8 cellular contexts compared by ENCODE assay signal in genomic region chr5:135031146-135031812, GRCh38. TPM values are rescaled to one million over a fixed set of nuclear protein-coding genes. Genes with fewer than 3 reads are reported as not detected.
DNase-seq lines count a peak whose midpoint lies in the region; ATAC-seq and TF ChIP-seq lines count a peak whose summit lies in the region.

No MANE protein-coding gene starts in this region.

- no peak for TF ChIP-seq POLR2A in right lobe of liver (IDR thresholded peaks at IDR 0.05)

- H3K27me3 ChIP-seq in right lobe of liver (peaks cover 20 to 62% of the 10 kb centered on the region in 2 donors), aorta (ENCODE audit: control insufficient read depth in 1 of 2, insufficient read depth in 2 of 2, low read length in 1 of 2) (no peaks in the 10 kb centered on the region)

- no peak for ATAC-seq in stimulated activated naive CD8-positive, alpha-beta T cell treated with anti-CD3 and anti-CD28 coated beads, Interleukin-15, Interleukin-2, amounts not matched to agents 100 U/mL and 50 U/mL, for 24 hours
- peak; percentile 4 to 42 (median 19) for ATAC-seq in right lobe of liver
- no peak for ATAC-seq in aorta (ENCODE audit: low FRiP score)
- no peak for ATAC-seq in GM21360 (IDR thresholded peaks at IDR 0.05; ENCODE audit: unreplicated experiment)
- no peak for ATAC-seq in GM19324 (IDR thresholded peaks at IDR 0.05; ENCODE audit: low FRiP score, unreplicated experiment)

- H3K27ac ChIP-seq in right lobe of liver (no peak overlapping the region), aorta (ENCODE audit: low read depth in 1 of 2, low read length in 2 of 2) (no peak overlapping the region)

- H3K4me3 ChIP-seq in right lobe of liver (peak overlapping the region; percentile 19 to 31 (median 29)), aorta (ENCODE audit: low read length in 2 of 2) (no peak overlapping the region)

- peak overlapping the region; percentile 53 for H3K4me3 Mint-ChIP-seq in stimulated activated naive CD8-positive, alpha-beta T cell treated with anti-CD3 and anti-CD28 coated beads, Interleukin-15, Interleukin-2, amounts not matched to agents 100 ng/mL and 50 ng/mL, for 24 hours
- H3K4me3 Mint-ChIP-seq in activated naive CD8-positive, alpha-beta T cell treated with anti-CD3 and anti-CD28 coated beads for 36 hours: peak overlapping the region; percentile 48

- H3K9me3 ChIP-seq in right lobe of liver (no peaks in the 10 kb centered on the region), aorta (ENCODE audit: control insufficient read depth, low read length) (no peaks in the 10 kb centered on the region)

- intact Hi-C loops in right lobe of liver (cut with DNase I): no loop called here
- intact Hi-C loops in aorta (cut with DNase I): no loop called here
- intact Hi-C loops in head of caudate nucleus (cut with DNase I): no loop called here

- peaks cover 81% of the 10 kb centered on the region for H3K27me3 Mint-ChIP-seq in stimulated activated naive CD8-positive, alpha-beta T cell treated with anti-CD3 and anti-CD28 coated beads, Interleukin-15, Interleukin-2, amounts not matched to agents 100 ng/mL and 50 ng/mL, for 24 hours
- H3K27me3 Mint-ChIP-seq in activated naive CD8-positive, alpha-beta T cell treated with anti-CD3 and anti-CD28 coated beads for 36 hours: peaks cover 85% of the 10 kb centered on the region

- H3K36me3 Mint-ChIP-seq in stimulated activated naive CD8-positive, alpha-beta T cell treated with anti-CD3 and anti-CD28 coated beads, Interleukin-15, Interleukin-2, amounts not matched to agents 100 ng/mL and 50 ng/mL, for 24 hours (ENCODE audit: low read depth): peaks cover 6% of the 10 kb centered on the region
- peaks cover 3% of the 10 kb centered on the region for H3K36me3 Mint-ChIP-seq in activated naive CD8-positive, alpha-beta T cell treated with anti-CD3 and anti-CD28 coated beads for 36 hours

- H3K36me3 ChIP-seq in right lobe of liver: no peaks in the 10 kb centered on the region
- no peaks in the 10 kb centered on the region for H3K36me3 ChIP-seq in aorta (ENCODE audit: control insufficient read depth in 1 of 2, insufficient read depth in 2 of 2, low read length in 1 of 2)

- H3K9me3 Mint-ChIP-seq in stimulated activated naive CD8-positive, alpha-beta T cell treated with anti-CD3 and anti-CD28 coated beads, Interleukin-15, Interleukin-2, amounts not matched to agents 100 ng/mL and 50 ng/mL, for 24 hours: no peaks in the 10 kb centered on the region
- H3K9me3 Mint-ChIP-seq in activated naive CD8-positive, alpha-beta T cell treated with anti-CD3 and anti-CD28 coated beads for 36 hours: peaks cover 7% of the 10 kb centered on the region

- no peak overlapping the region for H3K27ac Mint-ChIP-seq in stimulated activated naive CD8-positive, alpha-beta T cell treated with anti-CD3 and anti-CD28 coated beads, Interleukin-15, Interleukin-2, amounts not matched to agents 100 ng/mL and 50 ng/mL, for 24 hours
- H3K27ac Mint-ChIP-seq in activated naive CD8-positive, alpha-beta T cell treated with anti-CD3 and anti-CD28 coated beads for 36 hours: no peak overlapping the region

- WGBS in right lobe of liver (ENCODE audit: insufficient coverage, low coverage, low lambda C conversion rate, missing lambda C conversion rate): 3% methylated on average over 12 of the region's 52 CpGs
- 29 to 30% methylated on average over 52 of the region's 52 CpGs for WGBS in aorta, 2 donors

- TF ChIP-seq CTCF in right lobe of liver (IDR thresholded peaks at IDR 0.05): no peak

- H3K4me1 ChIP-seq in right lobe of liver (peaks cover 0 to 31% (median 2%) of the 10 kb centered on the region in 4 donors), aorta (ENCODE audit: control insufficient read depth in 1 of 2, insufficient read depth in 2 of 2, low read length in 2 of 2) (no peaks in the 10 kb centered on the region)

- peaks cover 35% of the 10 kb centered on the region for H3K4me1 Mint-ChIP-seq in stimulated activated naive CD8-positive, alpha-beta T cell treated with anti-CD3 and anti-CD28 coated beads, Interleukin-15, Interleukin-2, amounts not matched to agents 100 ng/mL and 50 ng/mL, for 24 hours (ENCODE audit: low read depth)
- peaks cover 39% of the 10 kb centered on the region for H3K4me1 Mint-ChIP-seq in activated naive CD8-positive, alpha-beta T cell treated with anti-CD3 and anti-CD28 coated beads for 36 hours

- DNase-seq in stimulated activated naive CD8-positive, alpha-beta T cell treated with anti-CD3 and anti-CD28 coated beads, Interleukin-15, Interleukin-2, amounts not matched to agents 100 U/mL and 50 U/mL, for 24 hours: no peak
- DNase-seq in activated naive CD8-positive, alpha-beta T cell treated with anti-CD3 and anti-CD28 coated beads for 36 hours: peak; percentile 31
- peak in 1 of 3 donors; percentile 6 for DNase-seq in right lobe of liver
- DNase-seq in aorta: peak; percentile 41 to 70
- DNase-seq in head of caudate nucleus: no peak

RNA-seq across cellular contexts. Expression of gene PITX1, which starts 2.7 kb away (rescaled TPM):
- not detected for total RNA-seq in activated naive CD8-positive, alpha-beta T cell treated with anti-CD3 and anti-CD28 coated beads for 36 hours
- total RNA-seq in right lobe of liver (not detected), aorta (under 1 TPM in 1 of 2 donors, not detected in 1; 0.39 TPM)
- 1 to 10 TPM in 1 of 2 donors, under 1 TPM in 1; 0.49 to 2.3 TPM for polyA plus RNA-seq in aorta

Comparison
In these comparisons a context has a peak if more than half of its experiments do, and no peak if none do; other contexts are left out.
1. ATAC-seq: peak in right lobe of liver (4 of 4); none in stimulated activated naive CD8-positive, alpha-beta T cell treated with anti-CD3 and anti-CD28 coated beads, Interleukin-15, Interleukin-2, amounts not matched to agents 100 U/mL and 50 U/mL, for 24 hours (single experiment), aorta (single experiment), GM21360 (single experiment) and GM19324 (single experiment).
2. DNase-seq: peak in activated naive CD8-positive, alpha-beta T cell treated with anti-CD3 and anti-CD28 coated beads for 36 hours (single experiment) and aorta (2 of 2); none in stimulated activated naive CD8-positive, alpha-beta T cell treated with anti-CD3 and anti-CD28 coated beads, Interleukin-15, Interleukin-2, amounts not matched to agents 100 U/mL and 50 U/mL, for 24 hours (single experiment) and head of caudate nucleus (0 of 42).
3. H3K4me3 ChIP-seq: peak in right lobe of liver (3 of 3); none in aorta (0 of 2).